12 cellular contexts compared by ENCODE assay signal in the genomic region with DNA sequence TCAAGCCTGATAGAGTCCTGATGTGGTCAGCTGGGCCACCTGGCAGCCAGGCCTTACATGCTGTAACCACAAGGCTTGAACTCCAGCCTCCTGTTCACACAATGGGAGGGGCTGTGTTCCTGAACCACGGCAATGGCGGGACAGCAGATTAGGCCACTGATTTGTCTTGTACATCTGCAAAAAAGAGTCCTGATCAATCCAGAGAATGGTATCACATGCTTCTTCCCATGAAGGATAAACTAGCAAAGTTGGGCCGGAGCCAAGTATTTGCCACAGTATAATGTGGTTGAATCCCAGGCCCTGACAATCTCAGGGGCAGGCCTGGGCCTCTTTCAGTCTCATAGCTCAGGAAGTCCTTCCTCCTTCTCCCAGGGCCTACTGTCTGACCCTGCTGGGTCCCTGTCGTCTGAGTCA.
DNase-seq lines count a peak whose midpoint lies in the region; ATAC-seq and TF ChIP-seq lines count a peak whose summit lies in the region.
"Had no signal": no experiment of that assay in that cellular context is flagged by ENCODE, and none has a peak within 500 bp of the region (broad histone marks: within the 10 kb centered on the region; RNA-seq: fewer than 3 reads in every experiment).

No MANE protein-coding gene starts in this region.

- no peaks in the 10 kb centered on the region for H3K27me3 ChIP-seq in mammary epithelial cell (ENCODE audit: insufficient read depth, low read length)
- H3K27me3 ChIP-seq in SK-N-SH (ENCODE audit: insufficient read depth) = no peaks in the 10 kb centered on the region

- peaks cover 8% of the 10 kb centered on the region for H3K9me3 ChIP-seq in mammary epithelial cell (replicated peaks; ENCODE audit: insufficient read depth, low read length)
- H3K9me3 ChIP-seq in SK-N-SH = no peaks in the 10 kb centered on the region

- dilution Hi-C loops in mammary epithelial cell (cut with HindIII; ENCODE audit: low sequenced_read_pairs) = no loop called here

- no peak overlapping the region for H3K4me3 Mint-ChIP-seq in MCF 10A (ENCODE audit: unreplicated experiment)
- H3K4me3 Mint-ChIP-seq in activated T-helper 2 cell treated with anti-CD3 and anti-CD28 coated beads, Interferon-gamma antibody, Interleukin-2, Interleukin-4, amounts not matched to agents 10 μg/mL and 5 μg/mL and 100 μg/mL, durations not matched to agents 14 hours and 24 hours and 36 hours (ENCODE audit: low read depth) = no peak overlapping the region
- H3K4me3 Mint-ChIP-seq in activated naive CD4-positive, alpha-beta T cell treated with anti-CD3 and anti-CD28 coated beads, Interleukin-2, amount 10 ng/mL, durations not matched to agents 7 days and 5 days = no peak overlapping the region
- H3K4me3 Mint-ChIP-seq: activated CD4-positive, alpha-beta T cell treated with anti-CD3 and anti-CD28 coated beads, Interleukin-2, amount 10 ng/mL, durations not matched to agents 7 days and 5 days; nephron had no signal

- TF ChIP-seq CTCF in MCF 10A (IDR thresholded peaks at IDR 0.05; ENCODE audit: unreplicated experiment) (no peak), mammary epithelial cell (conservative IDR thresholded peaks at IDR 0.05 in 1 of 2, IDR thresholded peaks at IDR 0.05 in 1 of 2; ENCODE audit: extremely low read depth in 1 of 2, insufficient read depth in 1 of 2, low read depth in 1 of 2, low read length in 2 of 2) (no peak), SK-N-SH (IDR thresholded peaks at IDR 0.05) (no peak), foreskin fibroblast (IDR thresholded peaks at IDR 0.05; ENCODE audit: low read depth, low read length) (no peak)

- no peaks in the 10 kb centered on the region for H3K4me1 Mint-ChIP-seq in MCF 10A (ENCODE audit: insufficient read depth, unreplicated experiment)
- no peaks in the 10 kb centered on the region for H3K4me1 Mint-ChIP-seq in activated T-helper 2 cell treated with anti-CD3 and anti-CD28 coated beads, Interferon-gamma antibody, Interleukin-2, Interleukin-4, amounts not matched to agents 10 μg/mL and 5 μg/mL and 100 μg/mL, durations not matched to agents 14 hours and 24 hours and 36 hours (ENCODE audit: low read depth)
- H3K4me1 Mint-ChIP-seq in activated naive CD4-positive, alpha-beta T cell treated with anti-CD3 and anti-CD28 coated beads, Interleukin-2, amount 10 ng/mL, durations not matched to agents 7 days and 5 days = no peaks in the 10 kb centered on the region
- H3K4me1 Mint-ChIP-seq: activated CD4-positive, alpha-beta T cell treated with anti-CD3 and anti-CD28 coated beads, Interleukin-2, amount 10 ng/mL, durations not matched to agents 7 days and 5 days; nephron had no signal

- BruUV-seq in MCF 10A (replicated peaks; lab: Mats Ljungman, UMichigan) = no TSS peak
- BruUV-seq in mammary epithelial cell (replicated peaks; lab: Mats Ljungman, UMichigan) = no TSS peak

- H3K4me3 ChIP-seq in mammary epithelial cell (replicated peaks in 1 of 3; ENCODE audit: insufficient read depth in 1 of 3, low read depth in 2 of 3, low read length in 3 of 3) = no peak overlapping the region
- no peak overlapping the region for H3K4me3 ChIP-seq in SK-N-SH (ENCODE audit: low read depth in 2 of 2, low read length in 1 of 2)
- H3K4me3 ChIP-seq in foreskin fibroblast (ENCODE audit: low read depth in 1 of 2, low read length in 2 of 2) = no peak overlapping the region

- in situ Hi-C loops in mammary epithelial cell (cut with MboI; ENCODE audit: low sequenced_read_pairs in 2 of 2) = no loop called here

- H3K9me2 ChIP-seq in SK-N-SH = no peaks in the 10 kb centered on the region

- H3K79me2 ChIP-seq in mammary epithelial cell (ENCODE audit: insufficient read depth, low read length) = no peaks in the 10 kb centered on the region
- no peaks in the 10 kb centered on the region for H3K79me2 ChIP-seq in SK-N-SH (ENCODE audit: insufficient read depth)

- H3K9ac ChIP-seq in mammary epithelial cell (ENCODE audit: insufficient read depth, low read length) = no peak overlapping the region
- H3K9ac ChIP-seq in SK-N-SH = peak overlapping the region; percentile 55; the same call in 1 of the 2 replicates

- CTCF ChIA-PET in MCF 10A (lab: Yijun Ruan, JAX) (interaction anchor here (0.6 to 1.1 kb wide), 2 partner anchors 10 to 698 kb away, joined by 3 read pairs; no protein-coding TSS in a partner anchor), mammary epithelial cell (lab: Charles Lee; ENCODE audit: low non-redundant PET) (no interaction called here), SK-N-SH (lab: Yijun Ruan, JAX) (no interaction called here)
- CTCF ChIA-PET in activated naive CD4-positive, alpha-beta T cell treated with anti-CD3 and anti-CD28 coated beads, Interleukin-2, amount 10 ng/mL, durations not matched to agents 7 days and 5 days (lab: Charles Lee) = no interaction called here

- no peak for TF ChIP-seq RAD21 in SK-N-SH (IDR thresholded peaks at IDR 0.05; ENCODE audit: low read length)

- H3K36me3 ChIP-seq in mammary epithelial cell (ENCODE audit: insufficient read depth, low read length) (no peaks in the 10 kb centered on the region), SK-N-SH (replicated peaks in 1 of 2; ENCODE audit: control insufficient read depth in 1 of 2, insufficient read depth in 2 of 2, low read length in 1 of 2) (no peaks in the 10 kb centered on the region)

- H3K4me2 ChIP-seq in mammary epithelial cell (ENCODE audit: insufficient read depth, low read depth, low read length) (no peak overlapping the region), SK-N-SH (no peak overlapping the region)

- H3F3A ChIP-seq in SK-N-SH (replicated peaks; ENCODE audit: insufficient read depth) = peaks cover 13% of the 10 kb centered on the region

- no peaks in the 10 kb centered on the region for H3K27me3 Mint-ChIP-seq in MCF 10A (ENCODE audit: insufficient read depth, unreplicated experiment)
- H3K27me3 Mint-ChIP-seq in activated T-helper 2 cell treated with anti-CD3 and anti-CD28 coated beads, Interferon-gamma antibody, Interleukin-2, Interleukin-4, amounts not matched to agents 10 μg/mL and 5 μg/mL and 100 μg/mL, durations not matched to agents 14 hours and 24 hours and 36 hours (ENCODE audit: low read depth) = no peaks in the 10 kb centered on the region
- H3K27me3 Mint-ChIP-seq in activated naive CD4-positive, alpha-beta T cell treated with anti-CD3 and anti-CD28 coated beads, Interleukin-2, amount 10 ng/mL, durations not matched to agents 7 days and 5 days = no peaks in the 10 kb centered on the region
- H3K27me3 Mint-ChIP-seq: activated CD4-positive, alpha-beta T cell treated with anti-CD3 and anti-CD28 coated beads, Interleukin-2, amount 10 ng/mL, durations not matched to agents 7 days and 5 days had no signal

- 46% methylated on average over 4 of the region's 4 CpGs for WGBS in mammary epithelial cell (ENCODE audit: low coverage, missing lambda C conversion rate)
- WGBS in SK-N-SH (ENCODE audit: low lambda C conversion rate) = 20% methylated on average over 4 of the region's 4 CpGs

- H2AFZ ChIP-seq in mammary epithelial cell (ENCODE audit: low read depth, low read length) (no peak overlapping the region), SK-N-SH (ENCODE audit: low read depth) (peak overlapping the region; percentile 94)

- no peak overlapping the region for H3K27ac Mint-ChIP-seq in MCF 10A (ENCODE audit: low read depth, unreplicated experiment)
- H3K27ac Mint-ChIP-seq in activated T-helper 2 cell treated with anti-CD3 and anti-CD28 coated beads, Interferon-gamma antibody, Interleukin-2, Interleukin-4, amounts not matched to agents 10 μg/mL and 5 μg/mL and 100 μg/mL, durations not matched to agents 14 hours and 24 hours and 36 hours = no peak overlapping the region
- no peak overlapping the region for H3K27ac Mint-ChIP-seq in activated naive CD4-positive, alpha-beta T cell treated with anti-CD3 and anti-CD28 coated beads, Interleukin-2, amount 10 ng/mL, durations not matched to agents 7 days and 5 days
- H3K27ac Mint-ChIP-seq: activated CD4-positive, alpha-beta T cell treated with anti-CD3 and anti-CD28 coated beads, Interleukin-2, amount 10 ng/mL, durations not matched to agents 7 days and 5 days; activated naive CD4-positive, alpha-beta T cell treated with anti-CD3 and anti-CD28 coated beads, Interleukin-2, amount 50 U/mL, for 72 hours; nephron had no signal

- no peaks in the 10 kb centered on the region for H3K36me3 Mint-ChIP-seq in MCF 10A (ENCODE audit: insufficient read depth, unreplicated experiment)
- H3K36me3 Mint-ChIP-seq in activated T-helper 2 cell treated with anti-CD3 and anti-CD28 coated beads, Interferon-gamma antibody, Interleukin-2, Interleukin-4, amounts not matched to agents 10 μg/mL and 5 μg/mL and 100 μg/mL, durations not matched to agents 14 hours and 24 hours and 36 hours (ENCODE audit: low read depth) = no peaks in the 10 kb centered on the region
- no peaks in the 10 kb centered on the region for H3K36me3 Mint-ChIP-seq in activated naive CD4-positive, alpha-beta T cell treated with anti-CD3 and anti-CD28 coated beads, Interleukin-2, amount 10 ng/mL, durations not matched to agents 7 days and 5 days
- H3K36me3 Mint-ChIP-seq: activated naive CD4-positive, alpha-beta T cell treated with anti-CD3 and anti-CD28 coated beads, Interleukin-2, amount 50 U/mL, for 72 hours had no signal

- POLR2A ChIA-PET in MCF 10A (lab: Yijun Ruan, JAX) (interaction anchor here (0.9 kb wide), 1 partner anchor 182 kb away, joined by 3 read pairs; no protein-coding TSS in a partner anchor), SK-N-SH (lab: Yijun Ruan, JAX) (no interaction called here)

- DNase-seq in MCF 10A (ENCODE audit: unreplicated experiment) (peak; percentile 34), mammary epithelial cell (no peak), SK-N-SH (no peak), foreskin fibroblast (peak; percentile 7), NCI-H1105 treated with DMSO at 0.1 percent for 48 hours (lab: John Stamatoyannopoulos, UW) (no peak)
- no peak for DNase-seq in activated T-helper 2 cell treated with anti-CD3 and anti-CD28 coated beads, Interferon-gamma antibody, Interleukin-2, Interleukin-4, amounts not matched to agents 10 μg/mL and 5 μg/mL and 100 μg/mL, durations not matched to agents 14 hours and 24 hours and 36 hours (ENCODE audit: low spot score)
- no peak for DNase-seq in activated naive CD4-positive, alpha-beta T cell treated with anti-CD3 and anti-CD28 coated beads, Interleukin-2, amount 10 ng/mL, durations not matched to agents 7 days and 5 days
- DNase-seq: activated CD4-positive, alpha-beta T cell treated with anti-CD3 and anti-CD28 coated beads, Interleukin-2, amount 10 ng/mL, durations not matched to agents 7 days and 5 days; NCI-H510A treated with DMSO at 0.1 percent for 48 hours had no signal

- ATAC-seq in HG02981 (IDR thresholded peaks at IDR 0.05; ENCODE audit: unreplicated experiment) = no peak
- ATAC-seq: activated naive CD4-positive, alpha-beta T cell treated with anti-CD3 and anti-CD28 coated beads, Interleukin-2, amount 50 U/mL, for 72 hours had no signal

- H3K9me3 Mint-ChIP-seq in MCF 10A (ENCODE audit: unreplicated experiment) = no peaks in the 10 kb centered on the region
- H3K9me3 Mint-ChIP-seq in activated T-helper 2 cell treated with anti-CD3 and anti-CD28 coated beads, Interferon-gamma antibody, Interleukin-2, Interleukin-4, amounts not matched to agents 10 μg/mL and 5 μg/mL and 100 μg/mL, durations not matched to agents 14 hours and 24 hours and 36 hours = peaks cover 4% of the 10 kb centered on the region
- H3K9me3 Mint-ChIP-seq in activated naive CD4-positive, alpha-beta T cell treated with anti-CD3 and anti-CD28 coated beads, Interleukin-2, amount 10 ng/mL, durations not matched to agents 7 days and 5 days = no peaks in the 10 kb centered on the region
- H3K9me3 Mint-ChIP-seq: activated naive CD4-positive, alpha-beta T cell treated with anti-CD3 and anti-CD28 coated beads, Interleukin-2, amount 50 U/mL, for 72 hours; nephron had no signal

- H3K27ac ChIP-seq in mammary epithelial cell (ENCODE audit: insufficient read depth, low read depth, low read length) (no peak overlapping the region), SK-N-SH (ENCODE audit: low read depth in 2 of 2, low read length in 1 of 2) (peak overlapping the region; percentile 69 to 89; a peak in 3 of 4 replicates)

- H4K20me1 ChIP-seq in mammary epithelial cell (ENCODE audit: insufficient read depth, low read length) (no peaks in the 10 kb centered on the region), SK-N-SH (ENCODE audit: insufficient read depth) (no peaks in the 10 kb centered on the region)

- no peak for TF ChIP-seq EP300 in SK-N-SH (IDR thresholded peaks at IDR 0.05; ENCODE audit: borderline replicate concordance in 1 of 2, low read depth in 1 of 2, low read length in 1 of 2)

- H3K4me1 ChIP-seq in mammary epithelial cell (ENCODE audit: insufficient read depth, low read length) (no peaks in the 10 kb centered on the region), SK-N-SH (ENCODE audit: control insufficient read depth in 1 of 2, insufficient read depth in 2 of 2, low read depth in 1 of 2, low read length in 1 of 2) (no peaks in the 10 kb centered on the region; a peak in 1 of 4 replicates)

- intact Hi-C loops in MCF 10A (cut with micrococcal nuclease) (no loop called here), mammary epithelial cell (cut with micrococcal nuclease) (no loop called here)
- intact Hi-C loops in activated T-helper 2 cell treated with anti-CD3 and anti-CD28 coated beads, Interferon-gamma antibody, Interleukin-2, Interleukin-4, amounts not matched to agents 10 μg/mL and 5 μg/mL and 100 μg/mL, durations not matched to agents 14 hours and 24 hours and 36 hours (cut with micrococcal nuclease) = no loop called here

Comparison
In these comparisons a context has a peak if more than half of its experiments do, and no peak if none do; other contexts are left out.
1. DNase-seq: peak in MCF 10A (single experiment) and foreskin fibroblast (2 of 2); none in mammary epithelial cell (single experiment), SK-N-SH (single experiment), NCI-H1105 treated with DMSO at 0.1 percent for 48 hours (single experiment), activated T-helper 2 cell treated with anti-CD3 and anti-CD28 coated beads, Interferon-gamma antibody, Interleukin-2, Interleukin-4, amounts not matched to agents 10 μg/mL and 5 μg/mL and 100 μg/mL, durations not matched to agents 14 hours and 24 hours and 36 hours (single experiment) and activated naive CD4-positive, alpha-beta T cell treated with anti-CD3 and anti-CD28 coated beads, Interleukin-2, amount 10 ng/mL, durations not matched to agents 7 days and 5 days (single experiment).